ENCODE assay signal across 8 cellular contexts in the genomic region with DNA sequence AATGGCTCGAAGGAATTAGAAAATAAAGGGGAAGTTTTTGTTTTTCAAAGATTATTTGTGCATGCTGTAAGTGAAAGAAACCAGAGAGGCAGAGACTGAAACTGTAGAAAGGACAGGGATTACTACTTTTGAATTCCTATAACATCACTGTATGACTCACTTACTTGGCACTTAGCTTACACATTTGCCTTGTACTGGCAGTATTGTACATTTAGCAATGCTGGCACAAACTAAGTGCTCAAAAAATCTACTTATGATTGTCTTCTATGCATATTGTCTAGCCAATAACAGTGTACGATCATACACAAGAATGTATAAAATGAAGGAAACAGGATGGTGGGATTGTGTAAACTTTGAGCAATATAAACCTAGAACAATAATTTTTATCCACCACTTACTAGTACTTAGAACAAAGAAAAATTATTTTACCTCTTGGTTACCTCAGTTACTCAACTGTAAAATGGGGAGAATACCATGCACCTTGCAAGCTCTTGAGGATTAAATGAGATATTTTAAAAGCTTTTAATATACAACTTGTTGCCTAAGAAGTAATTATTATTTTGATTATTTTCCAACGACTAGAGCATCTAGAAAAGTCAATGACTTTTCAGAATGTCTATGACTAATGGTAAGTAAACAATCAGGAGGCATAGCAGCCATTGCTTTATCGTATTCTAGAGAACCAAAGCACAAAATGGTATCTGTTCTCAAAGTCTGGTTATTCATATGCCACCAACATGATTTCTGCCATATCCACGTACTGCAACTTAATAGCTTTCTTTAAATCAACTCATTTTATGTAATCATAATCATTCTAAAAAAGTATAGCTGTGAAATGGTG. TPM values are rescaled to one million over a fixed set of nuclear protein-coding genes. Genes with fewer than 3 reads are reported as not detected.
DNase-seq lines count a peak whose midpoint lies in the region; ATAC-seq, FAIRE-seq and TF ChIP-seq lines count a peak whose summit lies in the region.

No MANE protein-coding gene starts in this region.

- peak overlapping the region; percentile 99 for H3K4me2 ChIP-seq in astrocyte (ENCODE audit: low read length)

- no peaks in the 10 kb centered on the region for H3K9me3 Mint-ChIP-seq in astrocyte (ENCODE audit: unreplicated experiment)

- FAIRE-seq in astrocyte (lab: Jason Lieb, UNC): peak; percentile 98

- H2AFZ ChIP-seq in astrocyte (ENCODE audit: low read depth, low read length): no peak overlapping the region

- H3K9me3 ChIP-seq in astrocyte (ENCODE audit: insufficient read depth, low read depth, low read length): no peaks in the 10 kb centered on the region
- H3K9me3 ChIP-seq in muscle layer of duodenum (ENCODE audit: control insufficient read depth in 1 of 2, low read length in 2 of 2): no peaks in the 10 kb centered on the region

- peaks cover 3% of the 10 kb centered on the region for H3K36me3 ChIP-seq in astrocyte (ENCODE audit: insufficient read depth, low read length)
- H3K36me3 ChIP-seq in muscle layer of duodenum (ENCODE audit: control insufficient read depth in 1 of 2, insufficient read depth in 2 of 2, low read length in 2 of 2): no peaks in the 10 kb centered on the region

- peak overlapping the region; percentile 69 for H3K4me3 ChIP-seq in astrocyte (ENCODE audit: insufficient read depth, low read depth, low read length)
- H3K4me3 ChIP-seq in muscle layer of duodenum (ENCODE audit: low read depth in 1 of 2, low read length in 2 of 2): no peak overlapping the region

- H3K27ac Mint-ChIP-seq in astrocyte (ENCODE audit: unreplicated experiment): peak overlapping the region; percentile 91

- H3K9ac ChIP-seq in astrocyte (ENCODE audit: low read length): peak overlapping the region; percentile 58

- H3K27me3 Mint-ChIP-seq in astrocyte (ENCODE audit: low read depth, unreplicated experiment): no peaks in the 10 kb centered on the region

- peaks cover 33% of the 10 kb centered on the region for H4K20me1 ChIP-seq in astrocyte (ENCODE audit: insufficient read depth, low read length)

- H3K79me2 ChIP-seq in astrocyte (ENCODE audit: insufficient read depth, low read length): peaks cover 91% of the 10 kb centered on the region

- peaks cover 30% of the 10 kb centered on the region for H3K4me1 Mint-ChIP-seq in astrocyte (ENCODE audit: low read depth, unreplicated experiment)

- peaks cover 3% of the 10 kb centered on the region for H3K36me3 Mint-ChIP-seq in astrocyte (ENCODE audit: low read depth, unreplicated experiment)

- ATAC-seq in HG03280 (IDR thresholded peaks at IDR 0.05; ENCODE audit: unreplicated experiment) (no peak), HG03521 (IDR thresholded peaks at IDR 0.05; ENCODE audit: unreplicated experiment) (no peak)

- H3K4me3 Mint-ChIP-seq in astrocyte (ENCODE audit: unreplicated experiment): peak overlapping the region; percentile 58

- peak; percentile 71 for DNase-seq in EL
- peak; percentile 25 for DNase-seq in HT-29 (ENCODE audit: low spot score)
- peak; percentile 72 for DNase-seq in astrocyte (ENCODE audit: low read depth)
- no peak for DNase-seq in NCI-H2196 treated with DMSO at 0.1 percent for 48 hours (lab: John Stamatoyannopoulos, UW; ENCODE audit: unreplicated experiment)
- DNase-seq in NCI-H2029 (lab: John Stamatoyannopoulos, UW): no peak

- H3K27me3 ChIP-seq in astrocyte (ENCODE audit: insufficient read depth, low read length): no peaks in the 10 kb centered on the region
- H3K27me3 ChIP-seq in muscle layer of duodenum (ENCODE audit: low read depth, low read length): no peaks in the 10 kb centered on the region

- peak overlapping the region; percentile 70 for H3K27ac ChIP-seq in astrocyte (ENCODE audit: low read depth, low read length)
- peak overlapping the region; percentile 4 for H3K27ac ChIP-seq in muscle layer of duodenum (ENCODE audit: low read length)

- H3K4me1 ChIP-seq in astrocyte (ENCODE audit: insufficient read depth, low read length) (peaks cover 20% of the 10 kb centered on the region), muscle layer of duodenum (ENCODE audit: control insufficient read depth in 1 of 2, insufficient read depth in 2 of 2, low read length in 2 of 2) (peaks cover 0 to 33% of the 10 kb centered on the region in 2 donors)

- no peak for TF ChIP-seq CTCF in astrocyte (IDR thresholded peaks at IDR 0.05; ENCODE audit: insufficient read depth, low read depth, low read length)

RNA-seq across cellular contexts. Expression of gene FAM120C, which starts 4.7 kb away (rescaled TPM):
- 3.9 and 8.7 TPM in 2 replicates for total RNA-seq in HT-29 (2014; rRNA removed; shearing (Covaris generic))
- total RNA-seq in astrocyte: 6.0 and 6.9 TPM in 2 replicates

Comparison
In these comparisons a context has a peak if more than half of its experiments do, and no peak if none do; other contexts are left out.
1. DNase-seq: peak in EL (single experiment), HT-29 (single experiment) and astrocyte (single experiment); none in NCI-H2196 treated with DMSO at 0.1 percent for 48 hours (single experiment) and NCI-H2029 (single experiment).